Comparison of ENCODE assay signal across 24 cellular contexts in the genomic region with DNA sequence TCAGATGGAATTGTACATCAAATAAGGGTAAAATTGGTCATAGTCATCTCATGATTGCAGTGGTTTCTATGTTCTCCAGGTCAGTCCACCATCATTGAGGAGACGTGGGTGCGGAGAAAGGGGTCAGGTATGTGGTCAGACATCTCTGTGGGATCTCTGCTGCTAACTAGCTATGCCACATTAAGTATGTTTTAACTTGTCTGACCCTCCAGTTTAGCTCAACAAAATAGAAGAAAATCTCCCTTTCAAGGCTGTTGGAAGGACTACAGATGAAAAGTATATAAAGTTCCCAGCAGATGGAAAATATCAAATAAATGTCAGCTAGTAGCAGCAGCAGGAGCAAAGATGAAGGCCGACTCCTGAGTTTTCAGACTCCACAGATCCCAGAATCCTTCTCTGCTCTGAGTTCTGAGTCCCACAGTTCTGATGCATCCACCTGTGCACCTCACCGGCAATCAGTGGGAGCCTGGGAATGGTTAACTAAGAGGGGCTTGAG.
"Had no signal": no experiment of that assay in that cellular context is flagged by ENCODE, and none has a peak within 500 bp of the region (broad histone marks: within the 10 kb centered on the region; RNA-seq: fewer than 3 reads in every experiment).

No MANE protein-coding gene starts in this region.

- H3K9me3 ChIP-seq: colonic mucosa, prostate gland, thoracic aorta, tibial nerve, upper lobe of right lung, vagina had no signal

- H3K4me1 ChIP-seq: prostate gland had no signal

- H3K27me3 ChIP-seq: colonic mucosa, tibial nerve, upper lobe of right lung, vagina had no signal

- H3K36me3 ChIP-seq: colonic mucosa, prostate gland, thoracic aorta, tibial nerve, upper lobe of right lung, vagina had no signal

- H3K27ac ChIP-seq: colonic mucosa, thoracic aorta, tibial nerve, upper lobe of right lung, vagina had no signal

- H3K4me3 ChIP-seq: colonic mucosa, lung, prostate gland, thoracic aorta, tibial nerve, upper lobe of right lung, vagina had no signal

- DNase-seq: central memory CD4-positive, alpha-beta T cell; colonic mucosa; effector CD8-positive, alpha-beta T cell; endodermal cell; hypothalamus; immature natural killer cell; islet precursor cell; kidney glomerular epithelial cell; mesendoderm; midbrain; naive thymus-derived CD4-positive, alpha-beta T cell; nephron progenitor cell; nucleus accumbens; right cardiac atrium; small intestine; stimulated activated CD4-positive, alpha-beta T cell treated with anti-CD3 and anti-CD28 coated beads, Interleukin-1b, Interleukin-23, amount 100 ng/mL, for 48 hours; stimulated activated CD4-positive, alpha-beta T cell treated with anti-CD3 and anti-CD28 coated beads, Interleukin-4, amount 100 ng/mL, for 24 hours; stimulated activated naive CD4-positive, alpha-beta T cell treated with Interleukin-2 at 50 U/mL for 16 hours; upper lobe of right lung had no signal
